Comparison of ENCODE assay signal across 19 cellular contexts in genomic region chr1:247638781-247639180, GRCh38. TPM values are rescaled to one million over a fixed set of nuclear protein-coding genes. Genes with fewer than 3 reads are reported as not detected.
DNase-seq lines count a peak whose midpoint lies in the region; ATAC-seq and TF ChIP-seq lines count a peak whose summit lies in the region.
"Had no signal": no experiment of that assay in that cellular context is flagged by ENCODE, and none has a peak within 500 bp of the region (broad histone marks: within the 10 kb centered on the region; RNA-seq: fewer than 3 reads in every experiment).

No MANE protein-coding gene starts in this region.

- no peaks in the 10 kb centered on the region for H3K9me3 ChIP-seq in HUES64 (ENCODE audit: insufficient read depth, low read depth, low read length)
- H3K9me3 ChIP-seq: ovary, thoracic aorta had no signal

- peaks cover 0 to 3% (median 0%) of the 10 kb centered on the region in 3 donors for H3K27me3 Mint-ChIP-seq in CD14-positive monocyte (ENCODE audit: low read depth in 3 of 3)
- H3K27me3 Mint-ChIP-seq in dendritic cell treated with granulocyte-macrophage colony-stimulating factor and Interleukin-4, amounts not matched to agents 40 ng/mL and 50 ng/mL, for 4 days = peaks cover 8% of the 10 kb centered on the region
- peaks cover 9 to 37% of the 10 kb centered on the region in 2 donors for H3K27me3 Mint-ChIP-seq in natural killer cell treated with Interleukin-12 subunit alpha and Interleukin-12 subunit beta and Interleukin-15 and Interleukin-18, amount 100 ng/mL, for 72 hours

- peak overlapping the region; percentile 43 for H3K4me3 ChIP-seq in HUES64 (ENCODE audit: low read length)

- no peak for TF ChIP-seq CTCF in CD14-positive monocyte (IDR thresholded peaks at IDR 0.05)

- peak overlapping the region; percentile 2 to 46 for H3K4me3 Mint-ChIP-seq in CD14-positive monocyte
- peak overlapping the region; percentile 1 for H3K4me3 Mint-ChIP-seq in dendritic cell treated with granulocyte-macrophage colony-stimulating factor and Interleukin-4, amounts not matched to agents 40 ng/mL and 50 ng/mL, for 4 days
- peak overlapping the region; percentile 28 for H3K4me3 Mint-ChIP-seq in natural killer cell treated with Interleukin-12 subunit alpha and Interleukin-12 subunit beta and Interleukin-15 and Interleukin-18, amount 100 ng/mL, for 72 hours
- H3K4me3 Mint-ChIP-seq: HFFc6 had no signal

- H3K27ac ChIP-seq in HUES64 (ENCODE audit: low read depth, low read length) = no peak overlapping the region
- H3K27ac ChIP-seq: ovary, thoracic aorta had no signal

- peaks cover 11% of the 10 kb centered on the region for H3K4me1 Mint-ChIP-seq in CD14-positive monocyte
- H3K4me1 Mint-ChIP-seq in dendritic cell treated with granulocyte-macrophage colony-stimulating factor and Interleukin-4, amounts not matched to agents 40 ng/mL and 50 ng/mL, for 4 days (ENCODE audit: low read depth) = peaks cover 28% of the 10 kb centered on the region
- H3K4me1 Mint-ChIP-seq in natural killer cell treated with Interleukin-12 subunit alpha and Interleukin-12 subunit beta and Interleukin-15 and Interleukin-18, amount 100 ng/mL, for 72 hours (ENCODE audit: low read depth in 2 of 2) = peaks cover 0 to 3% of the 10 kb centered on the region in 2 donors

- H3K4me1 ChIP-seq in HUES64 (ENCODE audit: insufficient read depth, low read length) = peaks cover 9% of the 10 kb centered on the region; the same call in 1 of the 2 replicates

- H3K27ac Mint-ChIP-seq in CD14-positive monocyte = no peak overlapping the region
- H3K27ac Mint-ChIP-seq in dendritic cell treated with granulocyte-macrophage colony-stimulating factor and Interleukin-4, amounts not matched to agents 40 ng/mL and 50 ng/mL, for 4 days = no peak overlapping the region
- no peak overlapping the region for H3K27ac Mint-ChIP-seq in natural killer cell treated with Interleukin-12 subunit alpha and Interleukin-12 subunit beta and Interleukin-15 and Interleukin-18, amount 100 ng/mL, for 72 hours
- H3K27ac Mint-ChIP-seq: HFFc6 had no signal

- DNase-seq in CD14-positive monocyte (ENCODE audit: low spot score) = no peak
- no peak for DNase-seq in natural killer cell treated with Interleukin-12 subunit alpha and Interleukin-12 subunit beta and Interleukin-15 and Interleukin-18, amount 100 ng/mL, for 72 hours (ENCODE audit: low spot score)
- DNase-seq in mesenteric fat pad (ENCODE audit: low spot score) = no peak
- no peak for DNase-seq in NCI-H2107 treated with DMSO at 0.1 percent for 48 hours (lab: John Stamatoyannopoulos, UW; ENCODE audit: unreplicated experiment)
- no peak for DNase-seq in activated T-cell treated with anti-CD3 and anti-CD28 coated beads for 4 hours
- DNase-seq: AML-193, Calu3, esophagus squamous epithelium, HFFc6, NCI-H1694 treated with DMSO at 0.1 percent for 48 hours, T-helper 9 cell had no signal

- 83% methylated on average over 5 of the region's 6 CpGs for WGBS in HUES64

- H3K9me3 Mint-ChIP-seq in CD14-positive monocyte = peaks cover 2 to 11% (median 8%) of the 10 kb centered on the region in 7 donors
- H3K9me3 Mint-ChIP-seq in dendritic cell treated with granulocyte-macrophage colony-stimulating factor and Interleukin-4, amounts not matched to agents 40 ng/mL and 50 ng/mL, for 4 days = no peaks in the 10 kb centered on the region
- peaks cover 10% of the 10 kb centered on the region for H3K9me3 Mint-ChIP-seq in natural killer cell treated with Interleukin-12 subunit alpha and Interleukin-12 subunit beta and Interleukin-15 and Interleukin-18, amount 100 ng/mL, for 72 hours

- no peak for ATAC-seq in natural killer cell treated with Interleukin-12 subunit alpha and Interleukin-12 subunit beta and Interleukin-15 and Interleukin-18, amount 100 ng/mL, for 72 hours
- no peak for ATAC-seq in HG02571 (IDR thresholded peaks at IDR 0.05; ENCODE audit: unreplicated experiment)

- no peak overlapping the region for H3K9ac ChIP-seq in HUES64 (ENCODE audit: low read depth, low read length)

- no peaks in the 10 kb centered on the region for H3K36me3 Mint-ChIP-seq in CD14-positive monocyte
- no peaks in the 10 kb centered on the region for H3K36me3 Mint-ChIP-seq in dendritic cell treated with granulocyte-macrophage colony-stimulating factor and Interleukin-4, amounts not matched to agents 40 ng/mL and 50 ng/mL, for 4 days (ENCODE audit: low read depth)
- no peaks in the 10 kb centered on the region for H3K36me3 Mint-ChIP-seq in natural killer cell treated with Interleukin-12 subunit alpha and Interleukin-12 subunit beta and Interleukin-15 and Interleukin-18, amount 100 ng/mL, for 72 hours

- no peaks in the 10 kb centered on the region for H3K36me3 ChIP-seq in HUES64 (ENCODE audit: insufficient read depth, low read length)
- H3K36me3 ChIP-seq: esophagus squamous epithelium, ovary, thoracic aorta had no signal

- intact Hi-C loops in CD14-positive monocyte (cut with micrococcal nuclease) = no loop called here
- intact Hi-C loops in dendritic cell treated with granulocyte-macrophage colony-stimulating factor and Interleukin-4, amounts not matched to agents 40 ng/mL and 50 ng/mL, for 4 days (cut with micrococcal nuclease) = no loop called here

- peaks cover 30% of the 10 kb centered on the region for H3K27me3 ChIP-seq in HUES64 (ENCODE audit: insufficient read depth, low read length)
- H3K27me3 ChIP-seq: esophagus squamous epithelium, ovary had no signal

RNA-seq across cellular contexts. Expression of gene OR2G3, which starts 33.4 kb away (rescaled TPM):
- not detected for polyA plus RNA-seq in CD14-positive monocyte
- polyA plus RNA-seq in HUES64 (2013, experiment 1 of 2) = not detected
- polyA plus RNA-seq in HUES64 (2013, experiment 2 of 2) = not detected
- not detected for total RNA-seq in natural killer cell treated with Interleukin-12 subunit alpha and Interleukin-12 subunit beta and Interleukin-15 and Interleukin-18, amount 100 ng/mL, for 72 hours
- total RNA-seq in mesenteric fat pad = not detected
- total RNA-seq: Calu3, esophagus squamous epithelium, HFFc6, M059J, ovary, Right ventricle myocardium inferior, skeletal muscle tissue, thoracic aorta had no signal
- polyA plus RNA-seq: ovary had no signal

RNA-seq across cellular contexts. Expression of gene OR13G1, which starts 40.8 kb away (rescaled TPM):
- polyA plus RNA-seq in CD14-positive monocyte = not detected
- polyA plus RNA-seq in HUES64 (2013, experiment 1 of 2) = not detected
- not detected for polyA plus RNA-seq in HUES64 (2013, experiment 2 of 2)
- total RNA-seq in natural killer cell treated with Interleukin-12 subunit alpha and Interleukin-12 subunit beta and Interleukin-15 and Interleukin-18, amount 100 ng/mL, for 72 hours = not detected
- total RNA-seq in mesenteric fat pad = not detected
- total RNA-seq: Calu3, esophagus squamous epithelium, HFFc6, M059J, ovary, Right ventricle myocardium inferior, skeletal muscle tissue, thoracic aorta had no signal
- polyA plus RNA-seq: ovary had no signal

RNA-seq across cellular contexts. Expression of gene OR2G2, which starts 50.6 kb away (rescaled TPM):
- not detected for polyA plus RNA-seq in CD14-positive monocyte
- polyA plus RNA-seq in HUES64 (2013, experiment 1 of 2) = not detected
- not detected for polyA plus RNA-seq in HUES64 (2013, experiment 2 of 2)
- not detected for total RNA-seq in natural killer cell treated with Interleukin-12 subunit alpha and Interleukin-12 subunit beta and Interleukin-15 and Interleukin-18, amount 100 ng/mL, for 72 hours
- not detected for total RNA-seq in mesenteric fat pad
- total RNA-seq: Calu3, esophagus squamous epithelium, HFFc6, M059J, ovary, Right ventricle myocardium inferior, skeletal muscle tissue, thoracic aorta had no signal
- polyA plus RNA-seq: ovary had no signal
